8 cellular contexts compared by ENCODE assay signal in genomic region chr12:18158774-18159557, GRCh38.
A peak's percentile ranks its signal among the peaks of the same experiment; 100 is the strongest.
DNase-seq lines count a peak whose midpoint lies in the region; ATAC-seq and TF ChIP-seq lines count a peak whose summit lies in the region.

No MANE protein-coding gene starts in this region.

- ATAC-seq in DND-41 (ENCODE audit: insufficient read depth, low read depth): peak; percentile 79
- peak; percentile 51 for ATAC-seq in HG03039 (IDR thresholded peaks at IDR 0.05; ENCODE audit: unreplicated experiment)

- H3F3A ChIP-seq in SU-DHL-6 (ENCODE audit: insufficient read depth): no peaks in the 10 kb centered on the region

- H3K9ac ChIP-seq in DND-41 (ENCODE audit: low read depth, low read length): no peak overlapping the region
- no peak overlapping the region for H3K9ac ChIP-seq in SU-DHL-6 (ENCODE audit: low read length)

- no peaks in the 10 kb centered on the region for H3K9me2 ChIP-seq in SU-DHL-6 (replicated peaks; ENCODE audit: insufficient read depth, low read length)

- H3K27ac ChIP-seq in DND-41 (ENCODE audit: low read length) (no peak overlapping the region), SU-DHL-6 (ENCODE audit: low read depth, low read length) (no peak overlapping the region), testis (no peak overlapping the region), prostate gland (no peak overlapping the region)

- no peaks in the 10 kb centered on the region for H3K4me1 ChIP-seq in DND-41 (ENCODE audit: insufficient read depth, low read length)
- H3K4me1 ChIP-seq in testis: no peaks in the 10 kb centered on the region
- H3K4me1 ChIP-seq in prostate gland (replicated peaks): no peaks in the 10 kb centered on the region

- WGBS in testis, 2 donors: 59 to 66% methylated on average over 6 of the region's 6 CpGs
- 93% methylated on average over 6 of the region's 6 CpGs for WGBS in prostate gland

- TF ChIP-seq CTCF in DND-41 (IDR thresholded peaks at IDR 0.05; ENCODE audit: borderline replicate concordance, extremely low read depth, low read length, poor library complexity, severe bottlenecking): peak; percentile 89
- peak; percentile 74 for TF ChIP-seq CTCF in SU-DHL-6 (IDR thresholded peaks at IDR 0.05; ENCODE audit: insufficient read depth, low read length, poor library complexity, severe bottlenecking)
- TF ChIP-seq CTCF in testis (IDR thresholded peaks at IDR 0.05): peak in 2 of 3 experiments; percentile 23 to 70
- no peak for TF ChIP-seq CTCF in prostate gland (IDR thresholded peaks at IDR 0.05)

- H3K36me3 ChIP-seq in DND-41 (ENCODE audit: insufficient read depth, low read length) (no peaks in the 10 kb centered on the region), SU-DHL-6 (ENCODE audit: low read length) (no peaks in the 10 kb centered on the region), testis (ENCODE audit: low read depth, missing control alignments) (no peaks in the 10 kb centered on the region), prostate gland (no peaks in the 10 kb centered on the region)

- H2AFZ ChIP-seq in DND-41 (ENCODE audit: low read depth, low read length): no peak overlapping the region
- H2AFZ ChIP-seq in SU-DHL-6 (ENCODE audit: low read depth, low read length, severe bottlenecking): no peak overlapping the region

- no peaks in the 10 kb centered on the region for H3K79me2 ChIP-seq in DND-41 (ENCODE audit: insufficient read depth, low read length)
- no peaks in the 10 kb centered on the region for H3K79me2 ChIP-seq in SU-DHL-6 (ENCODE audit: insufficient read depth, low read length)

- no peak overlapping the region for H3K4me2 ChIP-seq in DND-41 (ENCODE audit: insufficient read depth, low read length)
- no peak overlapping the region for H3K4me2 ChIP-seq in SU-DHL-6 (ENCODE audit: low read depth, low read length, poor library complexity, severe bottlenecking)

- no peak overlapping the region for H3K4me3 ChIP-seq in DND-41 (ENCODE audit: low read depth in 1 of 2, low read length in 2 of 2)
- no peak overlapping the region for H3K4me3 ChIP-seq in SU-DHL-6 (ENCODE audit: insufficient read depth, low read length, poor library complexity, severe bottlenecking)
- H3K4me3 ChIP-seq in testis: no peak overlapping the region
- H3K4me3 ChIP-seq in prostate gland: no peak overlapping the region

- H3K27me3 ChIP-seq in DND-41 (ENCODE audit: insufficient read depth, low read length, poor library complexity) (no peaks in the 10 kb centered on the region), SU-DHL-6 (ENCODE audit: low read length) (no peaks in the 10 kb centered on the region), testis (no peaks in the 10 kb centered on the region), prostate gland (replicated peaks; ENCODE audit: insufficient read depth) (no peaks in the 10 kb centered on the region)

- H3K9me3 ChIP-seq in DND-41 (ENCODE audit: insufficient read depth, low read length, severe bottlenecking) (no peaks in the 10 kb centered on the region), SU-DHL-6 (ENCODE audit: insufficient read depth, low read length) (peaks cover 2% of the 10 kb centered on the region; the same call in 1 of the 2 replicates), testis (no peaks in the 10 kb centered on the region), prostate gland (no peaks in the 10 kb centered on the region)

- peak; percentile 52 for DNase-seq in AG08395 (ENCODE audit: low spot score)
- peak; percentile 24 for DNase-seq in DND-41
- peak; percentile 6 for DNase-seq in germinal center (ENCODE audit: low spot score)
- DNase-seq in testis: peak; percentile 64
- DNase-seq in prostate gland (ENCODE audit: low spot score): no peak
- no peak for DNase-seq in NOMO-1 (lab: John Stamatoyannopoulos, UW; ENCODE audit: unreplicated experiment in 2 of 2)

- H4K20me1 ChIP-seq in DND-41 (ENCODE audit: insufficient read depth, low read length) (no peaks in the 10 kb centered on the region), SU-DHL-6 (ENCODE audit: low read depth, low read length) (no peaks in the 10 kb centered on the region)

- intact Hi-C loops in testis (cut with DNase I; ENCODE audit: low total_unique reads): no loop called here
- intact Hi-C loops in prostate gland (cut with DNase I): no loop called here

- TF ChIP-seq POLR2A in testis (IDR thresholded peaks at IDR 0.05) (no peak), prostate gland (IDR thresholded peaks at IDR 0.05) (no peak)

Comparison
In these comparisons a context has a peak if more than half of its experiments do, and no peak if none do; other contexts are left out.
1. DNase-seq: peak in AG08395 (single experiment), DND-41 (single experiment), germinal center (single experiment) and testis (single experiment); none in prostate gland (single experiment) and NOMO-1 (0 of 2).
2. CTCF ChIP-seq: peak in DND-41 (single experiment), SU-DHL-6 (single experiment) and testis (2 of 3); none in prostate gland (0 of 4).